Comparison of ENCODE assay signal across 20 cellular contexts in the genomic region with DNA sequence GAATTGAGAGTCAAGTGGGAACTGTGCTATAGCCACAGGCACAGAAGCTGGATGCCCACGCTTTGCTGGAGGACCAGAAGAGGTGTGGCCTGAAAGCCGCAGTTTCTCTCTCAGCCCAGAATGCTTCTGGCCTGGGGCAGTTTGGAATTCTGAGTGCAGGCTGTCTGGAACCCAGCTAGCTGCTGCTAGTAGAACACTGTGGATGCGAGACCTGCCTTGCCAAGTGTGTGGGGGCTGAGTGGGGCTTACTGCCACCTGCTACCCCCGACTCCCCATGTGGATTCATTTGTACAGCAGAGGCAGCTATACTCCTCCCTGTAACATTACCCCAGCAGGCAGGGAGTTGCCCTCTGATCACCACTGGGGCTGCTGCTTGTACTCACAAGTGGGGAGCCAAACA. TPM values are rescaled to one million over a fixed set of nuclear protein-coding genes. Genes with fewer than 3 reads are reported as not detected.
"Had no signal": no experiment of that assay in that cellular context is flagged by ENCODE, and none has a peak within 500 bp of the region (broad histone marks: within the 10 kb centered on the region; RNA-seq: fewer than 3 reads in every experiment).

No MANE protein-coding gene starts in this region.

- H3K4me3 ChIP-seq: hepatocyte, left ventricle myocardium inferior, pancreas, tibial artery had no signal

- H3K27me3 ChIP-seq: hepatocyte, pancreas, tibial artery had no signal

- ATAC-seq: activated CD4-positive, alpha-beta T cell treated with anti-CD3 and anti-CD28 coated beads for 36 hours; activated naive CD4-positive, alpha-beta T cell treated with anti-CD3 and anti-CD28 coated beads, Interleukin-2, amount 50 U/mL, for 72 hours; activated T-helper 17 cell treated with anti-CD3 and anti-CD28 coated beads, Interleukin-2, amount 50 U/mL, for 72 hours; stimulated activated naive CD8-positive, alpha-beta T cell treated with anti-CD3 and anti-CD28 coated beads, Interleukin-15, amount 100 ng/mL, for 72 hours had no signal

- FAIRE-seq: astrocyte, colon, pancreas had no signal

- H3K4me1 ChIP-seq: pancreas had no signal

- DNase-seq: activated CD4-positive, alpha-beta T cell treated with anti-CD3 and anti-CD28 coated beads for 36 hours; activated CD4-positive, alpha-beta T cell treated with anti-CD3 and anti-CD28 coated beads, Interleukin-2, amount 50 U/mL, for 4 hours; activated CD8-positive, alpha-beta memory T cell treated with anti-CD3 and anti-CD28 coated beads for 24 hours; activated CD8-positive, alpha-beta memory T cell treated with anti-CD3 and anti-CD28 coated beads, Interleukin-2, amount 50 U/mL, for 4 hours; activated T-cell treated with anti-CD3 and anti-CD28 coated beads, Interleukin-2, amount 50 U/mL, for 24 hours; effector memory CD4-positive, alpha-beta T cell; foreskin melanocyte; glutamatergic neuron; left ventricle myocardium inferior; mammary epithelial cell; pancreas; stimulated activated CD4-positive, alpha-beta T cell treated with anti-CD3 and anti-CD28 coated beads, Interleukin-1b, Interleukin-23, amount 100 ng/mL, for 48 hours; stimulated activated naive CD8-positive, alpha-beta T cell treated with anti-CD3 and anti-CD28 coated beads, Interleukin-15, amount 100 ng/mL, for 72 hours; T-helper 9 cell had no signal

- H2AFZ ChIP-seq: hepatocyte had no signal

- H3K4me2 ChIP-seq: hepatocyte had no signal

- H3K9me3 ChIP-seq: left ventricle myocardium inferior, pancreas, tibial artery had no signal

- H3K27ac ChIP-seq: hepatocyte, left ventricle myocardium inferior, pancreas had no signal

- H3K79me2 ChIP-seq: hepatocyte had no signal

RNA-seq across cellular contexts. Expression of a gene that starts 12.2 kb away (rescaled TPM):
- total RNA-seq: activated CD4-positive, alpha-beta T cell treated with anti-CD3 and anti-CD28 coated beads for 36 hours had no signal
